Comparison of ENCODE assay signal across 8 cellular contexts in the genomic region with DNA sequence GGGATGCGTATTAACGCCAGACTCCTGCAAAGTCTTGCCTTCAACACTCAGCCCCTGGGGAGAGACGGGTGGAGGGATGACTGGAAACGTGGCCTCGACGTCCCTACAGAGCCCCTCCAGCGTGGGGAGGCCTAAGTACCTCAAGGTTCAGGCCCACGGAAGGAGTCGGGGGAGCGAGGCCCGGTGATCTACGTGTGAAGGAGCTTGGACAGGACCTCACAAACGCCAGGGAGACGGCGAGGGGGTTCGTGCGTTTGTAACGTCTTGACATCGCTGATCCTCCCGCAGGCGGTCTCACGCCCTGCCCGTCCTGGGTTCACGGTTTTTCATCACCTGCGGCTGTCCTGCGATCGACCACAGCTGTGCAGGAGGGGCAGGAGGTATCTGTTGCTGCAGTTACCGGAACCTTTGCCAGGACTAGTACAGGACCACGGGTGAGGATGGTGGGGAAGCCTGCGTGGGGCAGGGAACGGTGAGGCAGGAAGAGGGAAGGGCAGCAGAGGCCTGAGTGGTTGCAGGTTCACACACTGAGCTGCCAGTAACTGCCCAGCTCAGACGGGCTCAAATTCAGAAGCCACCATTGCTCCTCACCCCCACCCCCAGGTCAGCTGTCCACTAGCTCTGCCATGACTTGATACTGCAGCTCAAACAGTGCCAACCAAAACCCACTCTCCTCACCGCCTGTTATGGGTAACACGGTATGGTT. TPM values are rescaled to one million over a fixed set of nuclear protein-coding genes. Genes with fewer than 3 reads are reported as not detected.
DNase-seq lines count a peak whose midpoint lies in the region; ATAC-seq and TF ChIP-seq lines count a peak whose summit lies in the region.

No MANE protein-coding gene starts in this region.

- H3K4me3 ChIP-seq in BE2C (ENCODE audit: low read depth, low read length) (peak overlapping the region; percentile 87), SJSA1 (peak overlapping the region; percentile 92), esophagus muscularis mucosa (peak overlapping the region; percentile 87 to 100 (median 97)), osteoblast (ENCODE audit: insufficient read depth, low read length) (peak overlapping the region; percentile 99)

- ATAC-seq in GM19455 (IDR thresholded peaks at IDR 0.05; ENCODE audit: unreplicated experiment): peak; percentile 5
- no peak for ATAC-seq in GM19351 (IDR thresholded peaks at IDR 0.05; ENCODE audit: unreplicated experiment)
- no peak for ATAC-seq in HG02623 (IDR thresholded peaks at IDR 0.05; ENCODE audit: unreplicated experiment)
- ATAC-seq in HG02852 (IDR thresholded peaks at IDR 0.05; ENCODE audit: unreplicated experiment): no peak

- intact Hi-C loops in esophagus muscularis mucosa (cut with DNase I): loop anchor here (2.0 kb wide), 1 partner anchor 25 kb away; a partner anchor contains a TSS

- H3K9me3 ChIP-seq in BE2C: no peaks in the 10 kb centered on the region
- no peaks in the 10 kb centered on the region for H3K9me3 ChIP-seq in SJSA1 (replicated peaks)
- H3K9me3 ChIP-seq in esophagus muscularis mucosa: no peaks in the 10 kb centered on the region
- no peaks in the 10 kb centered on the region for H3K9me3 ChIP-seq in osteoblast (ENCODE audit: low read depth, low read length)

- H2AFZ ChIP-seq in osteoblast (ENCODE audit: low read length): peak overlapping the region; percentile 66

- H4K20me1 ChIP-seq in osteoblast (ENCODE audit: insufficient read depth, low read length): peaks cover 34% of the 10 kb centered on the region

- H3K4me2 ChIP-seq in osteoblast (ENCODE audit: insufficient read depth, low read length): peak overlapping the region; percentile 100

- H3K36me3 ChIP-seq in BE2C: peaks cover 67% of the 10 kb centered on the region
- peaks cover 89% of the 10 kb centered on the region for H3K36me3 ChIP-seq in SJSA1
- peaks cover 40 to 80% (median 78%) of the 10 kb centered on the region in 4 donors for H3K36me3 ChIP-seq in esophagus muscularis mucosa
- H3K36me3 ChIP-seq in osteoblast (ENCODE audit: insufficient read depth, low read length): peaks cover 58% of the 10 kb centered on the region

- H3K79me2 ChIP-seq in osteoblast (ENCODE audit: insufficient read depth, low read length): peaks cover 82% of the 10 kb centered on the region

- no peak for TF ChIP-seq CTCF in BE2C (IDR thresholded peaks at IDR 0.05; ENCODE audit: low read depth, low read length)
- TF ChIP-seq CTCF in esophagus muscularis mucosa (IDR thresholded peaks at IDR 0.05): no peak
- TF ChIP-seq CTCF in osteoblast (IDR thresholded peaks at IDR 0.05; ENCODE audit: extremely low read depth, low read depth, low read length): no peak

- WGBS in esophagus muscularis mucosa: 22% methylated on average over 9 of the region's 34 CpGs

- H3K4me1 ChIP-seq in BE2C (no peaks in the 10 kb centered on the region; the same call in 1 of the 2 replicates), SJSA1 (replicated peaks) (peaks cover 31% of the 10 kb centered on the region), esophagus muscularis mucosa (peaks cover 44 to 69% (median 51%) of the 10 kb centered on the region in 4 donors), osteoblast (ENCODE audit: insufficient read depth, low read length) (peaks cover 23% of the 10 kb centered on the region)

- no peak for TF ChIP-seq POLR2A in esophagus muscularis mucosa (IDR thresholded peaks at IDR 0.05; ENCODE audit: low read depth)

- DNase-seq in BE2C (no peak), SJSA1 (ENCODE audit: low read depth in 1 of 2, low spot score in 2 of 2) (no peak), esophagus muscularis mucosa (ENCODE audit: extremely low spot score) (no peak), osteoblast (ENCODE audit: insufficient read length, low spot score, missing footprints) (peak; percentile 87)

- TF ChIP-seq EP300 in esophagus muscularis mucosa (IDR thresholded peaks at IDR 0.05): no peak

- H3K27ac ChIP-seq in SJSA1 (peak overlapping the region; percentile 41; the same call in 1 of the 2 replicates), esophagus muscularis mucosa (replicated peaks in 1 of 4) (peak overlapping the region; percentile 85 to 92 (median 88)), osteoblast (ENCODE audit: low read depth, low read length) (peak overlapping the region; percentile 89)

- H3K27me3 ChIP-seq in BE2C: no peaks in the 10 kb centered on the region
- H3K27me3 ChIP-seq in SJSA1 (replicated peaks): no peaks in the 10 kb centered on the region
- no peaks in the 10 kb centered on the region for H3K27me3 ChIP-seq in esophagus muscularis mucosa
- H3K27me3 ChIP-seq in osteoblast (ENCODE audit: insufficient read depth, low read length): no peaks in the 10 kb centered on the region

RNA-seq across cellular contexts. Expression of a gene that starts 0.9 kb away (rescaled TPM):
- polyA plus RNA-seq in BE2C (2012; ENCODE audit: insufficient read depth, insufficient read length, low read depth): 491 TPM
- 69.4 and 79.0 TPM in 2 replicates for total RNA-seq in SJSA1 (2014; rRNA removed; shearing (Covaris generic))
- 100 to 1,000 TPM in 2 of 4 donors, 10 to 100 TPM in 2; 73.4 to 136 (median 108) TPM for total RNA-seq in esophagus muscularis mucosa
- total RNA-seq in osteoblast: 138 and 139 TPM in 2 replicates

RNA-seq across cellular contexts. Expression of a gene that starts 7.1 kb away (rescaled TPM):
- 709 TPM for polyA plus RNA-seq in BE2C (2012; ENCODE audit: insufficient read depth, insufficient read length, low read depth)
- 184 and 203 TPM in 2 replicates for total RNA-seq in SJSA1 (2014; rRNA removed; shearing (Covaris generic))
- total RNA-seq in esophagus muscularis mucosa: 100 to 1,000 TPM; 144 to 175 (median 155) TPM
- 53.9 and 58.9 TPM in 2 replicates for total RNA-seq in osteoblast

RNA-seq across cellular contexts. Expression of a gene that starts 21.1 kb away (rescaled TPM):
- 0.36 TPM for polyA plus RNA-seq in BE2C (2012; ENCODE audit: insufficient read depth, insufficient read length, low read depth)
- not detected in 2 replicates for total RNA-seq in SJSA1 (2014; rRNA removed; shearing (Covaris generic))
- 10 to 100 TPM in 2 of 4 donors, 1 to 10 TPM in 2; 8.1 to 19.2 (median 9.8) TPM for total RNA-seq in esophagus muscularis mucosa
- total RNA-seq in osteoblast: 1.2 and 1.8 TPM in 2 replicates

RNA-seq across cellular contexts. Expression of a gene that starts 25.0 kb away (rescaled TPM):
- polyA plus RNA-seq in BE2C (2012; ENCODE audit: insufficient read depth, insufficient read length, low read depth): 640 TPM
- total RNA-seq in SJSA1 (2014; rRNA removed; shearing (Covaris generic)): 180 and 360 TPM in 2 replicates
- total RNA-seq in esophagus muscularis mucosa (100 to 1,000 TPM in 3 of 4 donors, 10 to 100 TPM in 1; 98.4 to 152 (median 117) TPM), osteoblast (64.8 and 74.6 TPM in 2 replicates)

RNA-seq across cellular contexts. Expression of a gene that starts 35.5 kb away (rescaled TPM):
- 33.2 TPM for polyA plus RNA-seq in BE2C (2012; ENCODE audit: insufficient read depth, insufficient read length, low read depth)
- 0.31 and 1.0 TPM in 2 replicates for total RNA-seq in SJSA1 (2014; rRNA removed; shearing (Covaris generic))
- 100 to 1,000 TPM in 2 of 4 donors, 10 to 100 TPM in 2; 99.7 to 168 (median 116) TPM for total RNA-seq in esophagus muscularis mucosa
- 2.4 and 4.3 TPM in 2 replicates for total RNA-seq in osteoblast
